20 cellular contexts compared by ENCODE assay signal in the genomic region with DNA sequence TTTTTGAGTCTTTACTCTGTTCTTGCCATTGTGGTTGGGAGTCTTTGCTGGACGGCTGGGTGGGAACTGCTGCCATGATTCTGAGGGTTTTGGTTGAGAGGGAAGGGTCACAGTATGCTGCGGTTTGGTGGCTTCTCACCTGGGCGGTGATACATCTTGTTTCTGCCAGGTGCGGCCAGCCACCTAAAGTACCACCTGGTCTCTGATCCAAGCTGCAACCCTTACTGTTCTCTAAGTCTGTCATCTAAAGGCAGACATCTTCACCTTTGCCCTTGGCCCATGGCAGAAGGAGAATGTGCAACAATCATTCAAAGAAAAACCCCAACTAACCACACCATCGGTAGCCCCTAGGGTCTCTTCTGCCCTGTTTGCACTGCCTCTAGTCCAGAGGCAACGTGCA. TPM values are rescaled to one million over a fixed set of nuclear protein-coding genes. Genes with fewer than 3 reads are reported as not detected.
DNase-seq lines count a peak whose midpoint lies in the region; ATAC-seq lines count a peak whose summit lies in the region.
"Had no signal": no experiment of that assay in that cellular context is flagged by ENCODE, and none has a peak within 500 bp of the region (broad histone marks: within the 10 kb centered on the region; RNA-seq: fewer than 3 reads in every experiment).

No MANE protein-coding gene starts in this region.

- CTCF ChIA-PET in activated CD4-positive, alpha-beta memory T cell treated with anti-CD3 and anti-CD28 coated beads, Interleukin-2, amount 10 ng/mL, durations not matched to agents 7 days and 5 days (lab: Charles Lee): interaction anchor here (1.4 to 1.7 kb wide), 2 partner anchors 51 to 147 kb away, joined by 4 to 8 read pairs; no protein-coding TSS in a partner anchor

- H3K4me1 Mint-ChIP-seq in activated CD4-positive, alpha-beta memory T cell treated with anti-CD3 and anti-CD28 coated beads, Interleukin-2, amount 10 ng/mL, durations not matched to agents 7 days and 5 days: no peaks in the 10 kb centered on the region

- H3K9me3 Mint-ChIP-seq in activated CD4-positive, alpha-beta memory T cell treated with anti-CD3 and anti-CD28 coated beads, Interleukin-2, amount 10 ng/mL, durations not matched to agents 7 days and 5 days: no peaks in the 10 kb centered on the region
- H3K9me3 Mint-ChIP-seq: CD14-positive monocyte had no signal

- peaks cover 17% of the 10 kb centered on the region for H3K27me3 Mint-ChIP-seq in activated CD4-positive, alpha-beta memory T cell treated with anti-CD3 and anti-CD28 coated beads, Interleukin-2, amount 10 ng/mL, durations not matched to agents 7 days and 5 days

- POLR2A ChIA-PET in activated CD4-positive, alpha-beta memory T cell treated with anti-CD3 and anti-CD28 coated beads, Interleukin-2, amount 10 ng/mL, durations not matched to agents 7 days and 5 days (lab: Charles Lee): interaction anchor here (0.9 to 1.2 kb wide), 3 partner anchors 12 to 167 kb away, joined by 3 to 4 read pairs (median 3); no protein-coding TSS in a partner anchor

- H3K36me3 Mint-ChIP-seq in activated CD4-positive, alpha-beta memory T cell treated with anti-CD3 and anti-CD28 coated beads, Interleukin-2, amount 10 ng/mL, durations not matched to agents 7 days and 5 days (ENCODE audit: low read depth): peaks cover 3% of the 10 kb centered on the region

- ATAC-seq in left cardiac atrium (no peak), left lobe of liver (no peak)
- ATAC-seq: A549, K562 had no signal

- no peak overlapping the region for H3K27ac Mint-ChIP-seq in activated CD4-positive, alpha-beta memory T cell treated with anti-CD3 and anti-CD28 coated beads, Interleukin-2, amount 10 ng/mL, durations not matched to agents 7 days and 5 days

- DNase-seq in cardiac septum (ENCODE audit: low spot score) (peak; percentile 41), left cardiac atrium (no peak), left lobe of liver (ENCODE audit: low spot score) (peak; percentile 14), CD1c-positive myeloid dendritic cell (ENCODE audit: extremely low spot score) (no peak), NCI-H1436 treated with DMSO at 0.1 percent for 48 hours (lab: John Stamatoyannopoulos, UW) (no peak), activated gamma-delta T cell treated with Interleukin-2 at 50 U/mL for 16 hours (no peak)
- DNase-seq in activated CD8-positive, alpha-beta memory T cell treated with anti-CD3 and anti-CD28 coated beads, Interleukin-2, amount 50 U/mL, for 48 hours: peak; percentile 32
- no peak for DNase-seq in activated CD4-positive, alpha-beta memory T cell treated with anti-CD3 and anti-CD28 coated beads, Interleukin-2, amount 10 ng/mL, durations not matched to agents 7 days and 5 days
- DNase-seq: Calu3, DMS79, HCEC 1CT, NCI-H146, NCI-H2227 treated with DMSO at 0.1 percent for 48 hours, NCI-H526 treated with DMSO at 0.1 percent for 48 hours, PC-9, Right ventricle myocardium superior had no signal

- no peak overlapping the region for H3K4me3 Mint-ChIP-seq in activated CD4-positive, alpha-beta memory T cell treated with anti-CD3 and anti-CD28 coated beads, Interleukin-2, amount 10 ng/mL, durations not matched to agents 7 days and 5 days
- H3K4me3 Mint-ChIP-seq: CD14-positive monocyte had no signal

- intact Hi-C loops in cardiac septum (cut with DNase I) (no loop called here), left cardiac atrium (cut with DNase I) (no loop called here)

RNA-seq across cellular contexts. Expression of gene MPO, which starts 19.6 kb away (rescaled TPM):
- total RNA-seq in cardiac septum: 0.94 TPM
- under 1 TPM; 0.24 to 0.32 TPM for total RNA-seq in left cardiac atrium
- 0.43 TPM for total RNA-seq in left lobe of liver
- total RNA-seq in activated CD4-positive, alpha-beta memory T cell treated with anti-CD3 and anti-CD28 coated beads, Interleukin-2, amount 10 ng/mL, durations not matched to agents 7 days and 5 days: under 1 TPM; 0.08 to 0.38 TPM
- total RNA-seq: Calu3, HT1080, PC-9 had no signal

RNA-seq across cellular contexts. Expression of gene TSPOAP1, which starts 28.3 kb away (rescaled TPM):
- 10.7 TPM for total RNA-seq in cardiac septum
- total RNA-seq in left cardiac atrium: 1 to 10 TPM; 8.8 to 9.0 TPM
- total RNA-seq in left lobe of liver: 6.5 TPM
- total RNA-seq in activated CD4-positive, alpha-beta memory T cell treated with anti-CD3 and anti-CD28 coated beads, Interleukin-2, amount 10 ng/mL, durations not matched to agents 7 days and 5 days: 10 to 100 TPM; 60.9 to 69.4 TPM
- total RNA-seq: Calu3 had no signal

RNA-seq across cellular contexts. Expression of gene SUPT4H1, which starts 51.7 kb away (rescaled TPM):
- total RNA-seq in cardiac septum: 49.4 TPM
- 10 to 100 TPM; 49.4 to 60.6 TPM for total RNA-seq in left cardiac atrium
- 40.0 TPM for total RNA-seq in left lobe of liver
- total RNA-seq in activated CD4-positive, alpha-beta memory T cell treated with anti-CD3 and anti-CD28 coated beads, Interleukin-2, amount 10 ng/mL, durations not matched to agents 7 days and 5 days: 10 to 100 TPM; 85.8 to 91.0 TPM

Comparison
In these comparisons a context has a peak if more than half of its experiments do, and no peak if none do; other contexts are left out.
1. DNase-seq: peak in cardiac septum (single experiment), activated CD8-positive, alpha-beta memory T cell treated with anti-CD3 and anti-CD28 coated beads, Interleukin-2, amount 50 U/mL, for 48 hours (single experiment) and left lobe of liver (single experiment); none in left cardiac atrium (single experiment), CD1c-positive myeloid dendritic cell (single experiment), activated CD4-positive, alpha-beta memory T cell treated with anti-CD3 and anti-CD28 coated beads, Interleukin-2, amount 10 ng/mL, durations not matched to agents 7 days and 5 days (single experiment), NCI-H1436 treated with DMSO at 0.1 percent for 48 hours (single experiment) and activated gamma-delta T cell treated with Interleukin-2 at 50 U/mL for 16 hours (single experiment).